ENCODE assay signal across 2 cellular contexts in genomic region chr17:76085731-76086366, GRCh38.
TF ChIP-seq lines count a peak whose summit lies in the region.

No MANE protein-coding gene starts in this region.

TF ChIP-seq in SK-N-SH, 30 proteins besides CTCF, POLR2A, EP300 and RAD21:
- no peak for TF ChIP-seq USF2 (IDR thresholded peaks at IDR 0.05; ENCODE audit: borderline replicate concordance, low read depth, low read length)
- no peak for TF ChIP-seq SMC3 (IDR thresholded peaks at IDR 0.05; ENCODE audit: low read depth, low read length)
- TF ChIP-seq MXI1 (IDR thresholded peaks at IDR 0.05; ENCODE audit: low read depth, low read length) = no peak
- no peak for TF ChIP-seq YY1 (IDR thresholded peaks at IDR 0.05; ENCODE audit: low read depth)

TF ChIP-seq in SK-N-SH treated with all-trans-retinoic acid at 6 μM for 48 hours, 23 proteins besides CTCF, POLR2A, EP300 and RAD21:
- TF ChIP-seq TSHZ2 (CRISPR knock-in tag; IDR thresholded peaks at IDR 0.05) (no peak), ZFP3 (CRISPR knock-in tag; IDR thresholded peaks at IDR 0.05) (no peak), PPARA (CRISPR knock-in tag; IDR thresholded peaks at IDR 0.05; ENCODE audit: borderline replicate concordance) (no peak), PATZ1 (CRISPR knock-in tag; IDR thresholded peaks at IDR 0.05; ENCODE audit: borderline replicate concordance) (no peak), SNAI2 (CRISPR knock-in tag; IDR thresholded peaks at IDR 0.05) (no peak), OSR1 (CRISPR knock-in tag; IDR thresholded peaks at IDR 0.05) (no peak), CSRNP3 (CRISPR knock-in tag; IDR thresholded peaks at IDR 0.05) (no peak), ESRRG (CRISPR knock-in tag; IDR thresholded peaks at IDR 0.05) (no peak), ZNF8 (CRISPR knock-in tag; IDR thresholded peaks at IDR 0.05) (no peak), ARNTL (CRISPR knock-in tag; IDR thresholded peaks at IDR 0.05; ENCODE audit: borderline replicate concordance, low read depth) (no peak), ZC3H10 (CRISPR knock-in tag; IDR thresholded peaks at IDR 0.05) (no peak), ZFP30 (CRISPR knock-in tag; IDR thresholded peaks at IDR 0.05) (no peak), ZNF565 (CRISPR knock-in tag; conservative IDR thresholded peaks at IDR 0.05; ENCODE audit: low read depth) (no peak), POU6F1 (CRISPR knock-in tag; IDR thresholded peaks at IDR 0.05; ENCODE audit: borderline replicate concordance, low read depth) (no peak), RARB (CRISPR knock-in tag; IDR thresholded peaks at IDR 0.05) (no peak), GLIS3 (CRISPR knock-in tag; IDR thresholded peaks at IDR 0.05) (no peak)
TF ChIP-seq in SK-N-SH treated with all-trans-retinoic acid at 6 μM for 48 hours: peak in this region for 0.
